Comparison of ENCODE assay signal across 9 cellular contexts in the genomic region with DNA sequence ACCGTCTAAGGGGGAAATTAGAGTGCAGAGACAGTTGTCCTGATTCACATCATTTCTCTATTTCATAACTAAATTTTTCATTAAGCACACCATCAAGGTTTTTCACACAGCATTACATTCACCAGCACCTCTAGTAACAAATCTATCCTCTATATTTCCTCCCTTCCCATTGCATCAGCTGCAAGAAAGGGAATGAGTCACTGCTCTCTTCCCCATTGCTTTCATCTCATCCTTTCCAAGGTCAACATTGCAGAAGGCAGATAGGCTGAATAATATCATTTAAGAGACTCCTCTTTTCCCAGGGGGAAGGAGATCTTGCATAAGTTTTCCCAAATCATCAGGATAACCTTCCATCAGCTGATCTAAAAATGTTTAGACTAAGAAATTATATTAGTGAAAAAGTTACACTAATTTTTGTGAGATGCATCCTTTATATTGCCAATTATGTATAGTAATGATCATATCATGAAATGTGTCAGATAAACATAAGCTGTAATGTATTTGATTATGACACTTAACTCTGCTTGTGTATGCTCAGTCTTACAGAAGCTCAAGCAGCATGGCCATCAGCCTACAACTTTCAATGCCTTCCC. TPM values are rescaled to one million over a fixed set of nuclear protein-coding genes. Genes with fewer than 3 reads are reported as not detected.
DNase-seq lines count a peak whose midpoint lies in the region; ATAC-seq, FAIRE-seq and TF ChIP-seq lines count a peak whose summit lies in the region.
"Had no signal": no experiment of that assay in that cellular context is flagged by ENCODE, and none has a peak within 500 bp of the region (broad histone marks: within the 10 kb centered on the region; RNA-seq: fewer than 3 reads in every experiment).

No MANE protein-coding gene starts in this region.

- H3K9me3 ChIP-seq in body of pancreas, result no peaks in the 10 kb centered on the region
- no peaks in the 10 kb centered on the region for H3K9me3 ChIP-seq in spleen

- H3K4me3 ChIP-seq in body of pancreas (no peak overlapping the region), spleen (no peak overlapping the region)

- H3K36me3 ChIP-seq in body of pancreas (replicated peaks in 1 of 2; ENCODE audit: insufficient read depth in 1 of 2, low read depth in 2 of 2), result no peaks in the 10 kb centered on the region
- peaks cover 0 to 3% (median 0%) of the 10 kb centered on the region in 6 donors for H3K36me3 ChIP-seq in spleen

- DNase-seq in stimulated activated naive CD8-positive, alpha-beta T cell treated with anti-CD3 and anti-CD28 coated beads, Interleukin-15, Interleukin-2, amounts not matched to agents 100 U/mL and 50 U/mL, for 24 hours, result no peak
- DNase-seq in RPMI7951 (ENCODE audit: low read depth), result peak; percentile 69
- peak; percentile 86 for DNase-seq in fibroblast of gingiva (ENCODE audit: low read depth)
- peak; percentile 38 for DNase-seq in urothelium cell line (ENCODE audit: low spot score)
- no peak for DNase-seq in body of pancreas
- no peak for DNase-seq in spleen
- DNase-seq: naive B cell had no signal

- no peak for TF ChIP-seq CTCF in body of pancreas (IDR thresholded peaks at IDR 0.05)
- TF ChIP-seq CTCF in spleen (IDR thresholded peaks at IDR 0.05 in 8 of 11, conservative IDR thresholded peaks at IDR 0.05 in 3 of 11), result no peak

- FAIRE-seq in urothelium cell line (lab: Jason Lieb, UNC), result no peak

- no peak for ATAC-seq in stimulated activated naive CD8-positive, alpha-beta T cell treated with anti-CD3 and anti-CD28 coated beads, Interleukin-15, Interleukin-2, amounts not matched to agents 100 U/mL and 50 U/mL, for 24 hours
- no peak for ATAC-seq in GM21526 (IDR thresholded peaks at IDR 0.05; ENCODE audit: low FRiP score, unreplicated experiment)
- no peak for ATAC-seq in body of pancreas

- no peaks in the 10 kb centered on the region for H3K9me3 Mint-ChIP-seq in stimulated activated naive CD8-positive, alpha-beta T cell treated with anti-CD3 and anti-CD28 coated beads, Interleukin-15, Interleukin-2, amounts not matched to agents 100 ng/mL and 50 ng/mL, for 24 hours
- H3K9me3 Mint-ChIP-seq: naive B cell had no signal

- peaks cover 60% of the 10 kb centered on the region for H3K4me1 Mint-ChIP-seq in stimulated activated naive CD8-positive, alpha-beta T cell treated with anti-CD3 and anti-CD28 coated beads, Interleukin-15, Interleukin-2, amounts not matched to agents 100 ng/mL and 50 ng/mL, for 24 hours (ENCODE audit: low read depth)

- 92 to 95% methylated on average over 1 of the region's 1 CpG for WGBS in body of pancreas, 2 donors
- WGBS in spleen, 5 donors, result 68 to 84% (median 70%) methylated on average over 1 of the region's 1 CpG

- peak overlapping the region; percentile 85 for H3K27ac Mint-ChIP-seq in stimulated activated naive CD8-positive, alpha-beta T cell treated with anti-CD3 and anti-CD28 coated beads, Interleukin-15, Interleukin-2, amounts not matched to agents 100 ng/mL and 50 ng/mL, for 24 hours

- H3K27ac ChIP-seq in body of pancreas, result no peak overlapping the region
- H3K27ac ChIP-seq in spleen, result no peak overlapping the region

- no peak for TF ChIP-seq POLR2A in body of pancreas (IDR thresholded peaks at IDR 0.05)
- no peak for TF ChIP-seq POLR2A in spleen (IDR thresholded peaks at IDR 0.05)

- peaks cover 37% of the 10 kb centered on the region for H3K4me1 ChIP-seq in body of pancreas
- peaks cover 13 to 74% (median 39%) of the 10 kb centered on the region in 6 donors for H3K4me1 ChIP-seq in spleen

- intact Hi-C loops in body of pancreas (cut with DNase I), result loop anchor here (10.0 kb wide), 1 partner anchor 346 kb away; no protein-coding TSS in a partner anchor
- intact Hi-C loops in spleen (cut with DNase I; ENCODE audit: low total_unique reads), result loop anchor here (10.0 kb wide), 2 partner anchors 196 to 356 kb away; a partner anchor contains a TSS

- peaks cover 3% of the 10 kb centered on the region for H3K27me3 Mint-ChIP-seq in stimulated activated naive CD8-positive, alpha-beta T cell treated with anti-CD3 and anti-CD28 coated beads, Interleukin-15, Interleukin-2, amounts not matched to agents 100 ng/mL and 50 ng/mL, for 24 hours
- H3K27me3 Mint-ChIP-seq: naive B cell had no signal

- H3K36me3 Mint-ChIP-seq in stimulated activated naive CD8-positive, alpha-beta T cell treated with anti-CD3 and anti-CD28 coated beads, Interleukin-15, Interleukin-2, amounts not matched to agents 100 ng/mL and 50 ng/mL, for 24 hours (ENCODE audit: low read depth), result peaks cover 28% of the 10 kb centered on the region
- H3K36me3 Mint-ChIP-seq: naive B cell had no signal

- H3K27me3 ChIP-seq in body of pancreas (no peaks in the 10 kb centered on the region), spleen (replicated peaks in 1 of 7) (no peaks in the 10 kb centered on the region)

- peak overlapping the region; percentile 21 for H3K4me3 Mint-ChIP-seq in stimulated activated naive CD8-positive, alpha-beta T cell treated with anti-CD3 and anti-CD28 coated beads, Interleukin-15, Interleukin-2, amounts not matched to agents 100 ng/mL and 50 ng/mL, for 24 hours

RNA-seq across cellular contexts. Expression of a gene that starts 4.3 kb away (rescaled TPM):
- total RNA-seq in RPMI7951 (2014; rRNA removed; shearing (Covaris generic)), result 24.8 and 27.8 TPM in 2 replicates
- total RNA-seq in body of pancreas (1 to 10 TPM; 6.6 to 8.6 TPM), spleen (10 to 100 TPM; 11.1 to 16.5 (median 14.8) TPM)
- polyA plus RNA-seq in spleen, result 1 to 10 TPM; 5.4 to 6.3 (median 6.0) TPM

RNA-seq across cellular contexts. Expression of a gene that starts 4.5 kb away (rescaled TPM):
- total RNA-seq in RPMI7951 (2014; rRNA removed; shearing (Covaris generic)), result 24.2 and 28.0 TPM in 2 replicates
- total RNA-seq in body of pancreas (under 1 TPM in 1 of 2 donors, not detected in 1; under 0.01 TPM), spleen (10 to 100 TPM in 5 of 7 donors, 1 to 10 TPM in 2; 5.8 to 15.7 (median 12.5) TPM)
- 1 to 10 TPM in 2 of 3 donors, under 1 TPM in 1; 0.76 to 3.6 (median 2.3) TPM for polyA plus RNA-seq in spleen

Comparison
In these comparisons a context has a peak if more than half of its experiments do, and no peak if none do; other contexts are left out.
1. DNase-seq: peak in RPMI7951 (single experiment), fibroblast of gingiva (single experiment) and urothelium cell line (single experiment); none in stimulated activated naive CD8-positive, alpha-beta T cell treated with anti-CD3 and anti-CD28 coated beads, Interleukin-15, Interleukin-2, amounts not matched to agents 100 U/mL and 50 U/mL, for 24 hours (single experiment), body of pancreas (0 of 4) and spleen (single experiment).
2. RNA of a gene that starts 4.5 kb away (total RNA-seq): 24.2 to 28.0 TPM in RPMI7951 and 5.8 to 15.7 TPM in spleen; under 0.01 TPM in body of pancreas; every median in the first group is over 4 times any median in the second.